In genomic region chr10:35420827-35421552, GRCh38 we compare ENCODE assay signal across 10 cellular contexts.
DNase-seq lines count a peak whose midpoint lies in the region; ATAC-seq and TF ChIP-seq lines count a peak whose summit lies in the region.
"Had no signal": no experiment of that assay in that cellular context is flagged by ENCODE, and none has a peak within 500 bp of the region (broad histone marks: within the 10 kb centered on the region; RNA-seq: fewer than 3 reads in every experiment).

No MANE protein-coding gene starts in this region.

- no peaks in the 10 kb centered on the region for H3K9me3 ChIP-seq in RWPE2 (ENCODE audit: severe bottlenecking)
- no peaks in the 10 kb centered on the region for H3K9me3 ChIP-seq in muscle layer of duodenum (ENCODE audit: control insufficient read depth in 1 of 2, low read length in 2 of 2)
- H3K9me3 ChIP-seq in upper lobe of right lung = no peaks in the 10 kb centered on the region

- H3K27ac Mint-ChIP-seq in endothelial cell (ENCODE audit: unreplicated experiment) = peak overlapping the region; percentile 98
- H3K27ac Mint-ChIP-seq: activated CD4-positive, alpha-beta memory T cell treated with anti-CD3 and anti-CD28 coated beads, Interleukin-2, amount 10 ng/mL, durations not matched to agents 7 days and 5 days had no signal

- H3K36me3 ChIP-seq in RWPE2 (ENCODE audit: low read depth) = peaks cover 5% of the 10 kb centered on the region; the same call in 1 of the 2 replicates
- no peaks in the 10 kb centered on the region for H3K36me3 ChIP-seq in muscle layer of duodenum (ENCODE audit: control insufficient read depth in 1 of 2, insufficient read depth in 2 of 2, low read length in 2 of 2)
- H3K36me3 ChIP-seq in upper lobe of right lung = no peaks in the 10 kb centered on the region

- DNase-seq in RWPE2 (ENCODE audit: low spot score) (no peak), endothelial cell (ENCODE audit: low spot score) (no peak), upper lobe of right lung (no peak), NCI-H2227 (lab: John Stamatoyannopoulos, UW; ENCODE audit: unreplicated experiment) (no peak), globus pallidus (ENCODE audit: low spot score) (no peak), SW 1271 (lab: John Stamatoyannopoulos, UW) (no peak)
- DNase-seq: activated CD4-positive, alpha-beta memory T cell treated with anti-CD3 and anti-CD28 coated beads, Interleukin-2, amount 10 ng/mL, durations not matched to agents 7 days and 5 days; GOT3; NCI-H1694 treated with DMSO at 0.1 percent for 48 hours had no signal

- H3K27ac ChIP-seq in RWPE2 (ENCODE audit: poor library complexity, severe bottlenecking) (peak overlapping the region; percentile 85), muscle layer of duodenum (ENCODE audit: low read length) (peak overlapping the region; percentile 83), upper lobe of right lung (peak overlapping the region; percentile 60)

- H3K4me3 ChIP-seq in RWPE2 (ENCODE audit: severe bottlenecking) (no peak overlapping the region), muscle layer of duodenum (ENCODE audit: low read depth in 1 of 2, low read length in 2 of 2) (peak overlapping the region in 1 of 2 donors; percentile 12), upper lobe of right lung (no peak overlapping the region)

- no peaks in the 10 kb centered on the region for H3K9me3 Mint-ChIP-seq in endothelial cell (ENCODE audit: unreplicated experiment)
- H3K9me3 Mint-ChIP-seq: activated CD4-positive, alpha-beta memory T cell treated with anti-CD3 and anti-CD28 coated beads, Interleukin-2, amount 10 ng/mL, durations not matched to agents 7 days and 5 days had no signal

- H3K4me1 Mint-ChIP-seq in endothelial cell (ENCODE audit: unreplicated experiment) = peaks cover 70% of the 10 kb centered on the region
- H3K4me1 Mint-ChIP-seq: activated CD4-positive, alpha-beta memory T cell treated with anti-CD3 and anti-CD28 coated beads, Interleukin-2, amount 10 ng/mL, durations not matched to agents 7 days and 5 days had no signal

- no peak for ATAC-seq in RWPE2 (ENCODE audit: low read depth)
- no peak for ATAC-seq in upper lobe of right lung

- H3K27me3 Mint-ChIP-seq in endothelial cell (ENCODE audit: unreplicated experiment) = peaks cover 15% of the 10 kb centered on the region
- H3K27me3 Mint-ChIP-seq: activated CD4-positive, alpha-beta memory T cell treated with anti-CD3 and anti-CD28 coated beads, Interleukin-2, amount 10 ng/mL, durations not matched to agents 7 days and 5 days had no signal

- no peaks in the 10 kb centered on the region for H3K27me3 ChIP-seq in RWPE2 (ENCODE audit: insufficient read depth, poor library complexity, severe bottlenecking)
- H3K27me3 ChIP-seq in muscle layer of duodenum (ENCODE audit: low read depth, low read length) = no peaks in the 10 kb centered on the region
- no peaks in the 10 kb centered on the region for H3K27me3 ChIP-seq in upper lobe of right lung

- peaks cover 3% of the 10 kb centered on the region for H3K36me3 Mint-ChIP-seq in endothelial cell (ENCODE audit: low read depth, unreplicated experiment)

- TF ChIP-seq CTCF in RWPE2 (IDR thresholded peaks at IDR 0.05; ENCODE audit: poor library complexity, severe bottlenecking) = no peak
- TF ChIP-seq CTCF in endothelial cell (IDR thresholded peaks at IDR 0.05; ENCODE audit: unreplicated experiment) = no peak
- no peak for TF ChIP-seq CTCF in upper lobe of right lung (IDR thresholded peaks at IDR 0.05)

- H3K4me1 ChIP-seq in RWPE2 (ENCODE audit: insufficient read depth, poor library complexity, severe bottlenecking) (peaks cover 51% of the 10 kb centered on the region), muscle layer of duodenum (ENCODE audit: control insufficient read depth in 1 of 2, insufficient read depth in 2 of 2, low read length in 2 of 2) (peaks cover 3 to 42% of the 10 kb centered on the region in 2 donors), upper lobe of right lung (peaks cover 45% of the 10 kb centered on the region)

- intact Hi-C loops in upper lobe of right lung (cut with DNase I) = no loop called here

- H3K4me3 Mint-ChIP-seq in endothelial cell (ENCODE audit: unreplicated experiment) = peak overlapping the region; percentile 59
- H3K4me3 Mint-ChIP-seq: activated CD4-positive, alpha-beta memory T cell treated with anti-CD3 and anti-CD28 coated beads, Interleukin-2, amount 10 ng/mL, durations not matched to agents 7 days and 5 days had no signal
